Comparison of ENCODE assay signal across 22 cellular contexts in genomic region chr1:197927908-197928665, GRCh38. TPM values are rescaled to one million over a fixed set of nuclear protein-coding genes. Genes with fewer than 3 reads are reported as not detected.
DNase-seq lines count a peak whose midpoint lies in the region; ATAC-seq and TF ChIP-seq lines count a peak whose summit lies in the region.
"Had no signal": no experiment of that assay in that cellular context is flagged by ENCODE, and none has a peak within 500 bp of the region (broad histone marks: within the 10 kb centered on the region; RNA-seq: fewer than 3 reads in every experiment).

No MANE protein-coding gene starts in this region.

- H3K27ac Mint-ChIP-seq in Caco-2 (ENCODE audit: unreplicated experiment): no peak overlapping the region
- no peak overlapping the region for H3K27ac Mint-ChIP-seq in activated naive CD8-positive, alpha-beta T cell treated with anti-CD3 and anti-CD28 coated beads for 36 hours
- H3K27ac Mint-ChIP-seq in natural killer cell treated with Interleukin-12 subunit alpha and Interleukin-12 subunit beta and Interleukin-15 and Interleukin-18, amount 100 ng/mL, for 72 hours: no peak overlapping the region
- H3K27ac Mint-ChIP-seq: dendritic cell treated with granulocyte-macrophage colony-stimulating factor and Interleukin-4, amounts not matched to agents 40 ng/mL and 50 ng/mL, for 4 days; T-helper 17 cell had no signal

- H3K4me1 ChIP-seq in Caco-2: no peaks in the 10 kb centered on the region
- peaks cover 4% of the 10 kb centered on the region for H3K4me1 ChIP-seq in HUES48 (ENCODE audit: control insufficient read depth, insufficient read depth, low read length)
- H3K4me1 ChIP-seq: right atrium auricular region had no signal

- no peak overlapping the region for H3K4me3 ChIP-seq in Caco-2 (ENCODE audit: low read depth, low read length)
- 0 out of 2 replicates have a peak overlapping the region, but pooled peaks have one; percentile 62 for H3K4me3 ChIP-seq in HUES48 (ENCODE audit: low read depth, low read length)
- H3K4me3 ChIP-seq: right atrium auricular region had no signal

- no peak overlapping the region for H3K9ac ChIP-seq in HUES48 (ENCODE audit: low read depth, low read length)

- H3K27me3 ChIP-seq in Caco-2 (replicated peaks; ENCODE audit: control insufficient read depth, insufficient read depth, low read length) (no peaks in the 10 kb centered on the region), HUES48 (ENCODE audit: control insufficient read depth, insufficient read depth, low read length) (peaks cover 36% of the 10 kb centered on the region)

- H3K27me3 Mint-ChIP-seq in Caco-2 (ENCODE audit: insufficient read depth, unreplicated experiment): peaks cover 3% of the 10 kb centered on the region
- peaks cover 80% of the 10 kb centered on the region for H3K27me3 Mint-ChIP-seq in activated naive CD8-positive, alpha-beta T cell treated with anti-CD3 and anti-CD28 coated beads for 36 hours
- H3K27me3 Mint-ChIP-seq in natural killer cell treated with Interleukin-12 subunit alpha and Interleukin-12 subunit beta and Interleukin-15 and Interleukin-18, amount 100 ng/mL, for 72 hours: peaks cover 41 to 78% of the 10 kb centered on the region in 2 donors

- ATAC-seq in natural killer cell treated with Interleukin-12 subunit alpha and Interleukin-12 subunit beta and Interleukin-15 and Interleukin-18, amount 100 ng/mL, for 72 hours: no peak
- ATAC-seq: T-helper 17 cell had no signal

- no peaks in the 10 kb centered on the region for H3K36me3 Mint-ChIP-seq in Caco-2 (ENCODE audit: insufficient read depth, unreplicated experiment)
- H3K36me3 Mint-ChIP-seq in activated naive CD8-positive, alpha-beta T cell treated with anti-CD3 and anti-CD28 coated beads for 36 hours: no peaks in the 10 kb centered on the region
- H3K36me3 Mint-ChIP-seq in natural killer cell treated with Interleukin-12 subunit alpha and Interleukin-12 subunit beta and Interleukin-15 and Interleukin-18, amount 100 ng/mL, for 72 hours: no peaks in the 10 kb centered on the region
- H3K36me3 Mint-ChIP-seq: CD8-positive, alpha-beta memory T cell had no signal

- POLR2A ChIA-PET in Caco-2 (lab: Charles Lee): no interaction called here

- H3K27ac ChIP-seq in HUES48 (ENCODE audit: low read depth, low read length): no peak overlapping the region
- H3K27ac ChIP-seq: brain microvascular endothelial cell, neutrophil, right atrium auricular region had no signal

- no peaks in the 10 kb centered on the region for H3K9me3 Mint-ChIP-seq in Caco-2 (ENCODE audit: unreplicated experiment)
- H3K9me3 Mint-ChIP-seq in activated naive CD8-positive, alpha-beta T cell treated with anti-CD3 and anti-CD28 coated beads for 36 hours: no peaks in the 10 kb centered on the region
- no peaks in the 10 kb centered on the region for H3K9me3 Mint-ChIP-seq in natural killer cell treated with Interleukin-12 subunit alpha and Interleukin-12 subunit beta and Interleukin-15 and Interleukin-18, amount 100 ng/mL, for 72 hours
- H3K9me3 Mint-ChIP-seq: CD8-positive, alpha-beta memory T cell; dendritic cell treated with granulocyte-macrophage colony-stimulating factor and Interleukin-4, amounts not matched to agents 40 ng/mL and 50 ng/mL, for 4 days had no signal

- H3K4me1 Mint-ChIP-seq in Caco-2 (ENCODE audit: low read depth, unreplicated experiment): no peaks in the 10 kb centered on the region
- H3K4me1 Mint-ChIP-seq in activated naive CD8-positive, alpha-beta T cell treated with anti-CD3 and anti-CD28 coated beads for 36 hours: peaks cover 8% of the 10 kb centered on the region
- H3K4me1 Mint-ChIP-seq in natural killer cell treated with Interleukin-12 subunit alpha and Interleukin-12 subunit beta and Interleukin-15 and Interleukin-18, amount 100 ng/mL, for 72 hours (ENCODE audit: low read depth in 2 of 2): peaks cover 2 to 6% of the 10 kb centered on the region in 2 donors

- CTCF ChIA-PET in Caco-2 (lab: Charles Lee): interaction anchor here (0.5 kb wide), 1 partner anchor 84 kb away, joined by 3 read pairs; no protein-coding TSS in a partner anchor

- no peak for TF ChIP-seq CTCF in Caco-2 (IDR thresholded peaks at IDR 0.05; ENCODE audit: insufficient read depth in 1 of 2, low read depth in 1 of 2, low read length in 1 of 2, severe bottlenecking in 1 of 2, unreplicated experiment in 1 of 2)

- H3K9me3 ChIP-seq in Caco-2 (no peaks in the 10 kb centered on the region), HUES48 (ENCODE audit: control insufficient read depth, insufficient read depth, low read length) (no peaks in the 10 kb centered on the region)
- H3K9me3 ChIP-seq: neutrophil, right atrium auricular region had no signal

- intact Hi-C loops in Caco-2 (cut with micrococcal nuclease; ENCODE audit: unreplicated experiment): no loop called here

- no peaks in the 10 kb centered on the region for H3K36me3 ChIP-seq in Caco-2 (ENCODE audit: control insufficient read depth, insufficient read depth, low read length)
- no peaks in the 10 kb centered on the region for H3K36me3 ChIP-seq in HUES48 (ENCODE audit: control insufficient read depth, insufficient read depth, low read length)
- H3K36me3 ChIP-seq: brain microvascular endothelial cell, neutrophil, right atrium auricular region had no signal

- peak overlapping the region; percentile 62 for H3K4me3 Mint-ChIP-seq in Caco-2 (ENCODE audit: unreplicated experiment)
- H3K4me3 Mint-ChIP-seq in activated naive CD8-positive, alpha-beta T cell treated with anti-CD3 and anti-CD28 coated beads for 36 hours: peak overlapping the region; percentile 69
- H3K4me3 Mint-ChIP-seq in natural killer cell treated with Interleukin-12 subunit alpha and Interleukin-12 subunit beta and Interleukin-15 and Interleukin-18, amount 100 ng/mL, for 72 hours: peak overlapping the region; percentile 70

- DNase-seq in Caco-2 (no peak), NCI-H69 (lab: John Stamatoyannopoulos, UW) (no peak), NOMO-1 treated with dmso at 0.1 percent for 144 hours (lab: John Stamatoyannopoulos, UW; ENCODE audit: unreplicated experiment) (no peak), nucleus accumbens (lab: John Stamatoyannopoulos, UW) (no peak)
- no peak for DNase-seq in activated naive CD8-positive, alpha-beta T cell treated with anti-CD3 and anti-CD28 coated beads for 36 hours
- DNase-seq in natural killer cell treated with Interleukin-12 subunit alpha and Interleukin-12 subunit beta and Interleukin-15 and Interleukin-18, amount 100 ng/mL, for 72 hours (ENCODE audit: low spot score): no peak
- DNase-seq: activated CD4-positive, CD25-positive, alpha-beta regulatory T cell; activated naive CD4-positive, alpha-beta T cell; brain microvascular endothelial cell; CD8-positive, alpha-beta memory T cell; GOT3; IMR-90; MV-4-11; NCI-H2029; NCI-H446 treated with DMSO at 0.1 percent for 48 hours; Right ventricle myocardium superior; T-helper 17 cell had no signal

- no TSS peak for BruUV-seq in Caco-2 (replicated peaks; lab: Mats Ljungman, UMichigan)

RNA-seq across cellular contexts. Expression of gene LHX9, which starts 10.9 kb away (rescaled TPM):
- 0.12 and 0.36 TPM in 2 replicates for total RNA-seq in Caco-2 (2022)
- total RNA-seq in activated naive CD8-positive, alpha-beta T cell treated with anti-CD3 and anti-CD28 coated beads for 36 hours: not detected
- total RNA-seq in natural killer cell treated with Interleukin-12 subunit alpha and Interleukin-12 subunit beta and Interleukin-15 and Interleukin-18, amount 100 ng/mL, for 72 hours: under 1 TPM in 1 of 2 donors, not detected in 1; 0.20 TPM
- total RNA-seq: T-helper 17 cell, ureter had no signal

RNA-seq across cellular contexts. Expression of gene C1orf53, which starts 25.7 kb away (rescaled TPM):
- total RNA-seq in Caco-2 (2022): 9.4 and 9.9 TPM in 2 replicates
- total RNA-seq in activated naive CD8-positive, alpha-beta T cell treated with anti-CD3 and anti-CD28 coated beads for 36 hours: under 1 TPM; 0.54 to 0.95 TPM
- 1 to 10 TPM in 1 of 2 donors, not detected in 1; 1.8 TPM for total RNA-seq in natural killer cell treated with Interleukin-12 subunit alpha and Interleukin-12 subunit beta and Interleukin-15 and Interleukin-18, amount 100 ng/mL, for 72 hours
- total RNA-seq: T-helper 17 cell had no signal
